Comparison of ENCODE assay signal across 1 cellular context in genomic region chr15:39801641-39802309, GRCh38.
A peak's percentile ranks its signal among the peaks of the same experiment; 100 is the strongest.
TF ChIP-seq lines count a peak whose summit lies in the region.

No MANE protein-coding gene starts in this region.

TF ChIP-seq in HepG2, 621 proteins besides CTCF, POLR2A, EP300 and RAD21 (continued from another document):
- TF ChIP-seq ZNF639 (CRISPR knock-in tag; conservative IDR thresholded peaks at IDR 0.05) (no peak), BCL6 (CRISPR knock-in tag; IDR thresholded peaks at IDR 0.05) (no peak), PHF20 (CRISPR knock-in tag; IDR thresholded peaks at IDR 0.05) (no peak), CREB1 (IDR thresholded peaks at IDR 0.05) (no peak), CREB1 (CRISPR knock-in tag; IDR thresholded peaks at IDR 0.05) (no peak), E2F2 (CRISPR knock-in tag; IDR thresholded peaks at IDR 0.05; ENCODE audit: borderline replicate concordance) (no peak), ZNF891 (CRISPR knock-in tag; IDR thresholded peaks at IDR 0.05) (peak; percentile 46; the same call in 1 of the 2 replicates), DMTF1 (CRISPR knock-in tag; IDR thresholded peaks at IDR 0.05) (no peak), HOXA7 (CRISPR knock-in tag; IDR thresholded peaks at IDR 0.05) (no peak), SSRP1 (CRISPR knock-in tag; IDR thresholded peaks at IDR 0.05) (no peak), E2F5 (CRISPR knock-in tag; conservative IDR thresholded peaks at IDR 0.05) (no peak), HOXA9 (CRISPR knock-in tag; IDR thresholded peaks at IDR 0.05; ENCODE audit: borderline replicate concordance) (no peak), ZKSCAN5 (CRISPR knock-in tag; IDR thresholded peaks at IDR 0.05) (no peak), ZNF343 (CRISPR knock-in tag; IDR thresholded peaks at IDR 0.05) (no peak), PREB (CRISPR knock-in tag; IDR thresholded peaks at IDR 0.05) (no peak), GABPB1 (CRISPR knock-in tag; IDR thresholded peaks at IDR 0.05) (peak; percentile 17; the same call in 1 of the 2 replicates), GFI1 (CRISPR knock-in tag; IDR thresholded peaks at IDR 0.05; ENCODE audit: borderline replicate concordance) (no peak), PLSCR1 (CRISPR knock-in tag; IDR thresholded peaks at IDR 0.05; ENCODE audit: borderline replicate concordance) (no peak), KLF9 (CRISPR knock-in tag; IDR thresholded peaks at IDR 0.05; ENCODE audit: low read depth) (no peak), DNMT3B (CRISPR knock-in tag; conservative IDR thresholded peaks at IDR 0.05) (no peak), ZMYM4 (CRISPR knock-in tag; IDR thresholded peaks at IDR 0.05) (no peak), MAFF (IDR thresholded peaks at IDR 0.05; ENCODE audit: low read depth, low read length) (no peak), ZNF121 (CRISPR knock-in tag; IDR thresholded peaks at IDR 0.05) (peak; percentile 59; the same call in 1 of the 2 replicates), SOX6 (IDR thresholded peaks at IDR 0.05) (no peak), SOX6 (CRISPR knock-in tag; IDR thresholded peaks at IDR 0.05) (no peak), ZNF569 (CRISPR knock-in tag; IDR thresholded peaks at IDR 0.05; ENCODE audit: borderline replicate concordance) (no peak), RFXANK (CRISPR knock-in tag; IDR thresholded peaks at IDR 0.05) (no peak), KDM4B (CRISPR knock-in tag; IDR thresholded peaks at IDR 0.05) (no peak), HOXA3 (CRISPR knock-in tag; IDR thresholded peaks at IDR 0.05) (0 out of 2 replicates have a peak, but pooled peaks have one; percentile 16), ZBTB8A (CRISPR knock-in tag; IDR thresholded peaks at IDR 0.05; ENCODE audit: borderline replicate concordance, low read depth) (no peak), SMC3 (IDR thresholded peaks at IDR 0.05; ENCODE audit: low read length) (peak; percentile 76; the same call in 1 of the 2 replicates), THAP8 (CRISPR knock-in tag; IDR thresholded peaks at IDR 0.05; ENCODE audit: borderline replicate concordance) (no peak), SIN3B (IDR thresholded peaks at IDR 0.05; ENCODE audit: low read length) (no peak), ZNF224 (CRISPR knock-in tag; IDR thresholded peaks at IDR 0.05) (no peak), NCOA1 (CRISPR knock-in tag; IDR thresholded peaks at IDR 0.05) (no peak), ZNF782 (CRISPR knock-in tag; IDR thresholded peaks at IDR 0.05; ENCODE audit: borderline replicate concordance) (0 out of 2 replicates have a peak, but pooled peaks have one; percentile 50), ZNF20 (CRISPR knock-in tag; IDR thresholded peaks at IDR 0.05) (no peak), ARID4A (CRISPR knock-in tag; IDR thresholded peaks at IDR 0.05; ENCODE audit: borderline replicate concordance) (no peak), STAG1 (CRISPR knock-in tag; IDR thresholded peaks at IDR 0.05) (peak; percentile 67)
